Comparison of ENCODE assay signal across 7 cellular contexts in genomic region chr17:75763613-75764416, GRCh38. TPM values are rescaled to one million over a fixed set of nuclear protein-coding genes. Genes with fewer than 3 reads are reported as not detected.
DNase-seq lines count a peak whose midpoint lies in the region; ATAC-seq and TF ChIP-seq lines count a peak whose summit lies in the region.

No MANE protein-coding gene starts in this region.

- peak overlapping the region; percentile 63 for H3K27ac Mint-ChIP-seq in activated CD8-positive, alpha-beta T cell treated with anti-CD3 and anti-CD28 coated beads, Interleukin-2, amount 10 ng/mL, durations not matched to agents 7 days and 5 days
- H3K27ac Mint-ChIP-seq in stimulated activated naive B cell treated with anti-CD40 and anti-IgM and Interleukin-4, amounts not matched to agents 10 μg/mL and 1 μg/mL and 100 μg/mL, for 72 hours: peak overlapping the region; percentile 47

- no peaks in the 10 kb centered on the region for H3K9me3 ChIP-seq in iPS-18c (ENCODE audit: control insufficient read depth, insufficient read depth, low read length)

- POLR2A ChIA-PET in activated CD8-positive, alpha-beta T cell treated with anti-CD3 and anti-CD28 coated beads, Interleukin-2, amount 10 ng/mL, durations not matched to agents 7 days and 5 days (lab: Charles Lee): interaction anchor here (0.9 to 7.5 kb wide), 5 partner anchors 10 to 57 kb away, joined by 3 to 188 read pairs (median 4); a partner anchor contains a TSS

- peaks cover 6% of the 10 kb centered on the region for H3K27me3 Mint-ChIP-seq in activated CD8-positive, alpha-beta T cell treated with anti-CD3 and anti-CD28 coated beads, Interleukin-2, amount 10 ng/mL, durations not matched to agents 7 days and 5 days (ENCODE audit: low read depth)
- H3K27me3 Mint-ChIP-seq in stimulated activated naive B cell treated with anti-CD40 and anti-IgM and Interleukin-4, amounts not matched to agents 10 μg/mL and 1 μg/mL and 100 μg/mL, for 72 hours: no peaks in the 10 kb centered on the region

- peaks cover 6% of the 10 kb centered on the region for H3K36me3 Mint-ChIP-seq in activated CD8-positive, alpha-beta T cell treated with anti-CD3 and anti-CD28 coated beads, Interleukin-2, amount 10 ng/mL, durations not matched to agents 7 days and 5 days (ENCODE audit: low read depth)
- peaks cover 3 to 13% of the 10 kb centered on the region in 2 donors for H3K36me3 Mint-ChIP-seq in stimulated activated naive B cell treated with anti-CD40 and anti-IgM and Interleukin-4, amounts not matched to agents 10 μg/mL and 1 μg/mL and 100 μg/mL, for 72 hours

- ATAC-seq in activated CD8-positive, alpha-beta T cell treated with anti-CD3 and anti-CD28 coated beads, Interleukin-2, amount 10 ng/mL, durations not matched to agents 7 days and 5 days: no peak
- ATAC-seq in stimulated activated naive B cell treated with anti-CD40 and anti-IgM and Interleukin-4, amounts not matched to agents 10 μg/mL and 1 μg/mL and 100 μg/mL, for 72 hours (replicated peaks): no peak
- ATAC-seq in HG02759 (IDR thresholded peaks at IDR 0.05; ENCODE audit: unreplicated experiment): no peak

- peak overlapping the region; percentile 79 for H3K4me3 Mint-ChIP-seq in activated CD8-positive, alpha-beta T cell treated with anti-CD3 and anti-CD28 coated beads, Interleukin-2, amount 10 ng/mL, durations not matched to agents 7 days and 5 days
- peak overlapping the region; percentile 86 for H3K4me3 Mint-ChIP-seq in stimulated activated naive B cell treated with anti-CD40 and anti-IgM and Interleukin-4, amounts not matched to agents 10 μg/mL and 1 μg/mL and 100 μg/mL, for 72 hours

- DNase-seq in HFF-Myc (ENCODE audit: extremely low read depth, low read depth) (no peak), DMS 273 treated with DMSO at 0.1 percent for 48 hours (lab: John Stamatoyannopoulos, UW) (no peak), NCI-H2171 treated with DMSO at 0.1 percent for 48 hours (lab: John Stamatoyannopoulos, UW) (no peak)
- DNase-seq in activated CD8-positive, alpha-beta T cell treated with anti-CD3 and anti-CD28 coated beads, Interleukin-2, amount 10 ng/mL, durations not matched to agents 7 days and 5 days: no peak
- DNase-seq in stimulated activated naive B cell treated with anti-CD40 and anti-IgM and Interleukin-4, amounts not matched to agents 10 μg/mL and 1 μg/mL and 100 μg/mL, for 72 hours: no peak

- peak overlapping the region; percentile 60 for H3K4me3 ChIP-seq in HFF-Myc (replicated peaks; ENCODE audit: low read depth, low read length)
- H3K4me3 ChIP-seq in iPS-18c (ENCODE audit: insufficient read depth, low read depth, low read length): peak overlapping the region; percentile 75

- no peak for TF ChIP-seq CTCF in HFF-Myc (IDR thresholded peaks at IDR 0.05; ENCODE audit: low read depth, low read length, missing control alignments)

- CTCF ChIA-PET in activated CD8-positive, alpha-beta T cell treated with anti-CD3 and anti-CD28 coated beads, Interleukin-2, amount 10 ng/mL, durations not matched to agents 7 days and 5 days (lab: Charles Lee): interaction anchor here (0.7 to 5.2 kb wide), 22 partner anchors 10 to 133 kb away, joined by 3 to 82 read pairs (median 8); partner anchors contain the start of genes TRIM65 and WBP2

- no peaks in the 10 kb centered on the region for H3K9me3 Mint-ChIP-seq in activated CD8-positive, alpha-beta T cell treated with anti-CD3 and anti-CD28 coated beads, Interleukin-2, amount 10 ng/mL, durations not matched to agents 7 days and 5 days (ENCODE audit: insufficient read depth)
- H3K9me3 Mint-ChIP-seq in stimulated activated naive B cell treated with anti-CD40 and anti-IgM and Interleukin-4, amounts not matched to agents 10 μg/mL and 1 μg/mL and 100 μg/mL, for 72 hours: no peaks in the 10 kb centered on the region

- H3K4me1 Mint-ChIP-seq in activated CD8-positive, alpha-beta T cell treated with anti-CD3 and anti-CD28 coated beads, Interleukin-2, amount 10 ng/mL, durations not matched to agents 7 days and 5 days (ENCODE audit: low read depth): peaks cover 15% of the 10 kb centered on the region
- peaks cover 15 to 32% of the 10 kb centered on the region in 2 donors for H3K4me1 Mint-ChIP-seq in stimulated activated naive B cell treated with anti-CD40 and anti-IgM and Interleukin-4, amounts not matched to agents 10 μg/mL and 1 μg/mL and 100 μg/mL, for 72 hours

RNA-seq across cellular contexts. Expression of gene GALK1, which starts 1.2 kb away (rescaled TPM):
- total RNA-seq in activated CD8-positive, alpha-beta T cell treated with anti-CD3 and anti-CD28 coated beads, Interleukin-2, amount 10 ng/mL, durations not matched to agents 7 days and 5 days: 10 to 100 TPM; 52.2 to 56.9 TPM

RNA-seq across cellular contexts. Expression of gene UNK, which starts 20.8 kb away (rescaled TPM):
- total RNA-seq in activated CD8-positive, alpha-beta T cell treated with anti-CD3 and anti-CD28 coated beads, Interleukin-2, amount 10 ng/mL, durations not matched to agents 7 days and 5 days: 10 to 100 TPM; 30.2 to 31.0 TPM

RNA-seq across cellular contexts. Expression of gene ITGB4, which starts 42.6 kb away (rescaled TPM):
- 1 to 10 TPM in 1 of 2 experiments, under 1 TPM in 1; 0.89 to 2.0 TPM for total RNA-seq in activated CD8-positive, alpha-beta T cell treated with anti-CD3 and anti-CD28 coated beads, Interleukin-2, amount 10 ng/mL, durations not matched to agents 7 days and 5 days
